Comparison of ENCODE assay signal across 1 cellular context in genomic region chr13:50780201-50781015, GRCh38.
TF ChIP-seq lines count a peak whose summit lies in the region.

No MANE protein-coding gene starts in this region.

TF ChIP-seq in GM23338, 12 proteins besides CTCF, POLR2A, EP300 and RAD21 (continued from another document):
- no peak for TF ChIP-seq ZNF462 (CRISPR knock-in tag; IDR thresholded peaks at IDR 0.05)
- TF ChIP-seq EZH2phosphoT487 (IDR thresholded peaks at IDR 0.05; ENCODE audit: unreplicated experiment) = no peak
- TF ChIP-seq EZH2 (IDR thresholded peaks at IDR 0.05; ENCODE audit: low read depth, unreplicated experiment) = no peak
- TF ChIP-seq CREB1 (CRISPR knock-in tag; IDR thresholded peaks at IDR 0.05; ENCODE audit: low read depth) = no peak
- no peak for TF ChIP-seq STAT1 (IDR thresholded peaks at IDR 0.05; ENCODE audit: unreplicated experiment)
- no peak for TF ChIP-seq ZNF331 (CRISPR knock-in tag; IDR thresholded peaks at IDR 0.05; ENCODE audit: low read depth)
- no peak for TF ChIP-seq ZNF114 (CRISPR knock-in tag; IDR thresholded peaks at IDR 0.05)
- no peak for TF ChIP-seq NANOG (IDR thresholded peaks at IDR 0.05; ENCODE audit: borderline replicate concordance)
- TF ChIP-seq, protein P1, sequence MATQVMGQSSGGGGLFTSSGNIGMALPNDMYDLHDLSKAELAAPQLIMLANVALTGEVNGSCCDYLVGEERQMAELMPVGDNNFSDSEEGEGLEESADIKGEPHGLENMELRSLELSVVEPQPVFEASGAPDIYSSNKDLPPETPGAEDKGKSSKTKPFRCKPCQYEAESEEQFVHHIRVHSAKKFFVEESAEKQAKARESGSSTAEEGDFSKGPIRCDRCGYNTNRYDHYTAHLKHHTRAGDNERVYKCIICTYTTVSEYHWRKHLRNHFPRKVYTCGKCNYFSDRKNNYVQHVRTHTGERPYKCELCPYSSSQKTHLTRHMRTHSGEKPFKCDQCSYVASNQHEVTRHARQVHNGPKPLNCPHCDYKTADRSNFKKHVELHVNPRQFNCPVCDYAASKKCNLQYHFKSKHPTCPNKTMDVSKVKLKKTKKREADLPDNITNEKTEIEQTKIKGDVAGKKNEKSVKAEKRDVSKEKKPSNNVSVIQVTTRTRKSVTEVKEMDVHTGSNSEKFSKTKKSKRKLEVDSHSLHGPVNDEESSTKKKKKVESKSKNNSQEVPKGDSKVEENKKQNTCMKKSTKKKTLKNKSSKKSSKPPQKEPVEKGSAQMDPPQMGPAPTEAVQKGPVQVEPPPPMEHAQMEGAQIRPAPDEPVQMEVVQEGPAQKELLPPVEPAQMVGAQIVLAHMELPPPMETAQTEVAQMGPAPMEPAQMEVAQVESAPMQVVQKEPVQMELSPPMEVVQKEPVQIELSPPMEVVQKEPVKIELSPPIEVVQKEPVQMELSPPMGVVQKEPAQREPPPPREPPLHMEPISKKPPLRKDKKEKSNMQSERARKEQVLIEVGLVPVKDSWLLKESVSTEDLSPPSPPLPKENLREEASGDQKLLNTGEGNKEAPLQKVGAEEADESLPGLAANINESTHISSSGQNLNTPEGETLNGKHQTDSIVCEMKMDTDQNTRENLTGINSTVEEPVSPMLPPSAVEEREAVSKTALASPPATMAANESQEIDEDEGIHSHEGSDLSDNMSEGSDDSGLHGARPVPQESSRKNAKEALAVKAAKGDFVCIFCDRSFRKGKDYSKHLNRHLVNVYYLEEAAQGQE (IDR thresholded peaks at IDR 0.05; ENCODE audit: unreplicated experiment) = no peak
- TF ChIP-seq JUNB (IDR thresholded peaks at IDR 0.05; ENCODE audit: unreplicated experiment) = no peak
